Comparison of ENCODE assay signal across 15 cellular contexts in genomic region chr1:235993652-235994051, GRCh38.
A peak's percentile ranks its signal among the peaks of the same experiment; 100 is the strongest.
DNase-seq lines count a peak whose midpoint lies in the region; ATAC-seq and TF ChIP-seq lines count a peak whose summit lies in the region.
"Had no signal": no experiment of that assay in that cellular context is flagged by ENCODE, and none has a peak within 500 bp of the region (broad histone marks: within the 10 kb centered on the region; RNA-seq: fewer than 3 reads in every experiment).

No MANE protein-coding gene starts in this region.

- TF ChIP-seq POLR2A in IMR-90 (IDR thresholded peaks at IDR 0.05; ENCODE audit: low read depth, low read length): no peak

- no peak overlapping the region for H2AFZ ChIP-seq in IMR-90 (replicated peaks; ENCODE audit: low read length, poor library complexity)
- H2AFZ ChIP-seq: GM23248 had no signal

- no TSS peak for BruUV-seq in IMR-90 (replicated peaks; lab: Mats Ljungman, UMichigan)

- H2AK5ac ChIP-seq in IMR-90 (ENCODE audit: low read depth, low read length): no peak overlapping the region

- H4K8ac ChIP-seq in IMR-90 (ENCODE audit: low read depth in 2 of 2, low read length in 2 of 2): no peak overlapping the region

- H3K9me1 ChIP-seq in IMR-90 (ENCODE audit: insufficient read depth, low read length): peaks cover 5% of the 10 kb centered on the region; the same call in 1 of the 2 replicates

- H3K18ac ChIP-seq in IMR-90 (ENCODE audit: low read depth, low read length): no peak overlapping the region

- dilution Hi-C loops in IMR-90 (cut with HindIII; ENCODE audit: low sequenced_read_pairs, unreplicated experiment): no loop called here

- H3K27ac ChIP-seq in IMR-90 (ENCODE audit: insufficient read depth, low read length): no peak overlapping the region
- no peak overlapping the region for H3K27ac ChIP-seq in CD8-positive, alpha-beta memory T cell (ENCODE audit: low read depth, low read length)
- H3K27ac ChIP-seq: GM23248 had no signal

- H4K91ac ChIP-seq in IMR-90 (ENCODE audit: insufficient read depth, low read depth, low read length): no peak overlapping the region

- H3K4ac ChIP-seq in IMR-90 (ENCODE audit: low read depth, low read length): no peak overlapping the region

- H3K14ac ChIP-seq in IMR-90 (replicated peaks; ENCODE audit: low read depth, low read length): no peak overlapping the region

- in situ Hi-C loops in IMR-90 (cut with MboI; ENCODE audit: low sequenced_read_pairs): no loop called here

- no peak overlapping the region for H3K4me3 ChIP-seq in H7 (ENCODE audit: insufficient read depth, low read depth, low read length)
- no peak overlapping the region for H3K4me3 ChIP-seq in IMR-90 (ENCODE audit: insufficient read depth, low read depth, low read length)
- H3K4me3 ChIP-seq in CD8-positive, alpha-beta memory T cell (ENCODE audit: low read length): no peak overlapping the region
- H3K4me3 ChIP-seq: GM23248 had no signal

- no peak overlapping the region for H2BK15ac ChIP-seq in IMR-90 (ENCODE audit: low read depth, low read length)

- no peak overlapping the region for H2BK120ac ChIP-seq in IMR-90 (ENCODE audit: low read depth, low read length)

- peaks cover 6 to 26% (median 16%) of the 10 kb centered on the region in 3 donors for H3K4me1 Mint-ChIP-seq in CD8-positive, alpha-beta memory T cell
- H3K4me1 Mint-ChIP-seq: H9 had no signal

- no peaks in the 10 kb centered on the region; the same call in 1 of the 2 replicates for H3K4me1 ChIP-seq in IMR-90 (ENCODE audit: control insufficient read depth, insufficient read depth, low read length)
- peaks cover 4% of the 10 kb centered on the region for H3K4me1 ChIP-seq in CD8-positive, alpha-beta memory T cell (ENCODE audit: insufficient read depth, low read length)

- intact Hi-C loops in IMR-90 (cut with micrococcal nuclease): no loop called here
- intact Hi-C loops in sciatic nerve (cut with DNase I): no loop called here

- peaks cover 10% of the 10 kb centered on the region for H3K9me3 ChIP-seq in IMR-90 (ENCODE audit: control insufficient read depth, insufficient read depth, low read length)
- no peaks in the 10 kb centered on the region for H3K9me3 ChIP-seq in CD8-positive, alpha-beta memory T cell (ENCODE audit: low read length)
- H3K9me3 ChIP-seq: Caco-2 had no signal

- H3K9ac ChIP-seq in IMR-90 (ENCODE audit: low read depth, low read length): no peak overlapping the region
- H3K9ac ChIP-seq: GM23248 had no signal

- CTCF ChIA-PET in IMR-90 (lab: Yijun Ruan, JAX): no interaction called here
- CTCF ChIA-PET in CD8-positive, alpha-beta memory T cell (lab: Charles Lee): interaction anchor here (1.8 kb wide), 1 partner anchor 21 kb away, joined by 8 read pairs; no protein-coding TSS in a partner anchor

- H3K36me3 ChIP-seq in H7 (replicated peaks; ENCODE audit: control insufficient read depth, insufficient read depth, low read length) (no peaks in the 10 kb centered on the region; the same call in 1 of the 2 replicates), IMR-90 (ENCODE audit: control insufficient read depth, insufficient read depth, low read length) (peaks cover 42% of the 10 kb centered on the region)
- H3K36me3 ChIP-seq in CD8-positive, alpha-beta memory T cell (ENCODE audit: insufficient read depth, low read length): no peaks in the 10 kb centered on the region

- H3K27me3 ChIP-seq in H7 (ENCODE audit: control insufficient read depth, insufficient read depth, low read length) (no peaks in the 10 kb centered on the region), IMR-90 (ENCODE audit: control insufficient read depth, insufficient read depth, low read length) (no peaks in the 10 kb centered on the region)
- no peaks in the 10 kb centered on the region for H3K27me3 ChIP-seq in CD8-positive, alpha-beta memory T cell (ENCODE audit: insufficient read depth, low read length, poor library complexity, severe bottlenecking)

- peaks cover 0 to 6% of the 10 kb centered on the region in 2 experiments; a peak in 2 of 4 replicates for H3K79me1 ChIP-seq in IMR-90 (ENCODE audit: low read depth in 1 of 2, low read length in 2 of 2)

- no peak for TF ChIP-seq CTCF in IMR-90 (conservative IDR thresholded peaks at IDR 0.05; ENCODE audit: low read depth, low read length)

- ATAC-seq in IMR-90 (ENCODE audit: low read depth): no peak
- ATAC-seq in left lobe of liver: peak; percentile 6
- ATAC-seq in sciatic nerve: peak; percentile 7
- no peak for ATAC-seq in GM18519 (IDR thresholded peaks at IDR 0.05; ENCODE audit: low FRiP score, unreplicated experiment)
- ATAC-seq: HCT116 had no signal

- peaks cover 5 to 14% (median 10%) of the 10 kb centered on the region in 5 donors for H3K9me3 Mint-ChIP-seq in CD8-positive, alpha-beta memory T cell

- peaks cover 0 to 3% of the 10 kb centered on the region in 2 donors for H3K27me3 Mint-ChIP-seq in CD8-positive, alpha-beta memory T cell
- H3K27me3 Mint-ChIP-seq: CD4-positive, alpha-beta memory T cell had no signal

- H2AK9ac ChIP-seq in IMR-90 (replicated peaks; ENCODE audit: low read depth, low read length, poor library complexity): peak overlapping the region; percentile 88

- no peak overlapping the region for H2BK20ac ChIP-seq in IMR-90 (ENCODE audit: low read depth, low read length)

- H4K5ac ChIP-seq in IMR-90 (ENCODE audit: low read depth, low read length): no peak overlapping the region

- H2BK5ac ChIP-seq in IMR-90 (ENCODE audit: low read depth, low read length, poor library complexity, severe bottlenecking): no peak overlapping the region

- H3K4me2 ChIP-seq in IMR-90 (ENCODE audit: low read depth, low read length): no peak overlapping the region

- peak overlapping the region in 1 of 8 donors; percentile 72 for H3K27ac Mint-ChIP-seq in CD8-positive, alpha-beta memory T cell

- H3K23ac ChIP-seq in IMR-90 (ENCODE audit: low read depth, low read length): no peak overlapping the region

- H3K4me3 Mint-ChIP-seq in CD8-positive, alpha-beta memory T cell: no peak overlapping the region
- H3K4me3 Mint-ChIP-seq: CD4-positive, alpha-beta memory T cell; H9 had no signal

- DNase-seq in H7 (peak; percentile 20), IMR-90 (no peak), left lobe of liver (ENCODE audit: low spot score) (no peak), sciatic nerve (ENCODE audit: low spot score) (no peak), middle frontal gyrus (ENCODE audit: extremely low spot score, low spot score) (no peak)
- DNase-seq in CD8-positive, alpha-beta memory T cell: no peak
- DNase-seq: C1 segment of cervical spinal cord; Caco-2; CD4-positive, alpha-beta memory T cell; DMS153; DND-41; GM23248; H9 had no signal

- POLR2A ChIA-PET in IMR-90 (lab: Charles Lee; ENCODE audit: unreplicated experiment): no interaction called here
- POLR2A ChIA-PET in CD8-positive, alpha-beta memory T cell (lab: Charles Lee): no interaction called here

- TF ChIP-seq RAD21 in IMR-90 (IDR thresholded peaks at IDR 0.05; ENCODE audit: low read length): no peak

- H4K20me1 ChIP-seq in IMR-90 (ENCODE audit: insufficient read depth, low read length): no peaks in the 10 kb centered on the region

- peaks cover 0 to 10% (median 2%) of the 10 kb centered on the region in 3 donors for H3K36me3 Mint-ChIP-seq in CD8-positive, alpha-beta memory T cell

- no peak overlapping the region for H3K56ac ChIP-seq in IMR-90 (ENCODE audit: extremely low read depth, insufficient read depth, low read length)

- 98% methylated on average over 21 of the region's 31 CpGs; no CpG with 5 or more reads in 1 of the 2 experiments for WGBS in IMR-90 (ENCODE audit: extremely low coverage in 2 of 2, insufficient read length in 1 of 2), 2 experiments

TF ChIP-seq in IMR-90, 13 proteins besides CTCF, POLR2A, EP300 and RAD21:
- TF ChIP-seq MAFK (IDR thresholded peaks at IDR 0.05; ENCODE audit: low read depth, low read length) (no peak), RCOR1 (IDR thresholded peaks at IDR 0.05; ENCODE audit: insufficient replicate concordance, low read length) (no peak), MXI1 (IDR thresholded peaks at IDR 0.05; ENCODE audit: borderline replicate concordance, low read depth, low read length) (no peak), FOS (IDR thresholded peaks at IDR 0.05; ENCODE audit: low read depth, low read length) (no peak), CEBPB (IDR thresholded peaks at IDR 0.05; ENCODE audit: low read depth, low read length) (no peak), BHLHE40 (IDR thresholded peaks at IDR 0.05; ENCODE audit: low read depth, low read length) (no peak), USF2 (IDR thresholded peaks at IDR 0.05; ENCODE audit: low read depth, low read length) (no peak), NFE2L2 (IDR thresholded peaks at IDR 0.05; ENCODE audit: low read depth, low read length) (no peak), RFX5 (IDR thresholded peaks at IDR 0.05; ENCODE audit: low read depth, low read length) (no peak), CHD1 (IDR thresholded peaks at IDR 0.05; ENCODE audit: low read depth, low read length) (no peak), MAZ (IDR thresholded peaks at IDR 0.05; ENCODE audit: borderline replicate concordance, low read depth, low read length) (no peak), SMC3 (IDR thresholded peaks at IDR 0.05; ENCODE audit: low read depth, low read length) (no peak)
- TF ChIP-seq, protein P1, sequence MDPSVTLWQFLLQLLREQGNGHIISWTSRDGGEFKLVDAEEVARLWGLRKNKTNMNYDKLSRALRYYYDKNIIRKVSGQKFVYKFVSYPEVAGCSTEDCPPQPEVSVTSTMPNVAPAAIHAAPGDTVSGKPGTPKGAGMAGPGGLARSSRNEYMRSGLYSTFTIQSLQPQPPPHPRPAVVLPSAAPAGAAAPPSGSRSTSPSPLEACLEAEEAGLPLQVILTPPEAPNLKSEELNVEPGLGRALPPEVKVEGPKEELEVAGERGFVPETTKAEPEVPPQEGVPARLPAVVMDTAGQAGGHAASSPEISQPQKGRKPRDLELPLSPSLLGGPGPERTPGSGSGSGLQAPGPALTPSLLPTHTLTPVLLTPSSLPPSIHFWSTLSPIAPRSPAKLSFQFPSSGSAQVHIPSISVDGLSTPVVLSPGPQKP (IDR thresholded peaks at IDR 0.05; ENCODE audit: borderline replicate concordance, low read depth, low read length): no peak
TF ChIP-seq in IMR-90: peak in this region for 0.

Comparison
In these comparisons a context has a peak if more than half of its experiments do, and no peak if none do; other contexts are left out.
1. ATAC-seq: peak in left lobe of liver (single experiment) and sciatic nerve (single experiment); none in IMR-90 (single experiment) and GM18519 (single experiment).